In genomic region chr2:126661001-126661400, GRCh38 we compare ENCODE assay signal across 15 cellular contexts. TPM values are rescaled to one million over a fixed set of nuclear protein-coding genes. Genes with fewer than 3 reads are reported as not detected.
DNase-seq lines count a peak whose midpoint lies in the region; ATAC-seq and TF ChIP-seq lines count a peak whose summit lies in the region.
"Had no signal": no experiment of that assay in that cellular context is flagged by ENCODE, and none has a peak within 500 bp of the region (broad histone marks: within the 10 kb centered on the region; RNA-seq: fewer than 3 reads in every experiment).

No MANE protein-coding gene starts in this region.

- TF ChIP-seq POLR2A in spleen (IDR thresholded peaks at IDR 0.05) = no peak
- no peak for TF ChIP-seq POLR2A in Peyer's patch (IDR thresholded peaks at IDR 0.05)

- no peak for TF ChIP-seq CTCF in Loucy (conservative IDR thresholded peaks at IDR 0.05; ENCODE audit: low read length)
- no peak for TF ChIP-seq CTCF in spleen (IDR thresholded peaks at IDR 0.05 in 8 of 11, conservative IDR thresholded peaks at IDR 0.05 in 3 of 11)
- TF ChIP-seq CTCF in Peyer's patch (IDR thresholded peaks at IDR 0.05) = no peak

- no peak overlapping the region for H2AFZ ChIP-seq in Loucy (ENCODE audit: low read length)

- H3K27ac Mint-ChIP-seq in effector memory CD8-positive, alpha-beta T cell = peak overlapping the region; percentile 95 to 97

- H3K9ac ChIP-seq in Loucy (ENCODE audit: low read depth, low read length, poor library complexity, severe bottlenecking) = peak overlapping the region; percentile 92

- peaks cover 94% of the 10 kb centered on the region for H3K79me2 ChIP-seq in Loucy (ENCODE audit: insufficient read depth, low read length)

- H3K4me3 Mint-ChIP-seq in activated T-cell treated with anti-CD3 and anti-CD28 coated beads, Interleukin-2, amount 50 U/mL, for 4 hours = peak overlapping the region; percentile 28
- peak overlapping the region; percentile 76 to 98 for H3K4me3 Mint-ChIP-seq in effector memory CD8-positive, alpha-beta T cell

- peak overlapping the region; percentile 89 for H3K4me2 ChIP-seq in Loucy (ENCODE audit: low read depth, low read length, poor library complexity, severe bottlenecking)

- ATAC-seq in activated T-cell treated with anti-CD3 and anti-CD28 coated beads, Interleukin-2, amount 50 U/mL, for 4 hours = no peak
- no peak for ATAC-seq in effector memory CD8-positive, alpha-beta T cell (replicated peaks)
- ATAC-seq in HG03571 (IDR thresholded peaks at IDR 0.05; ENCODE audit: unreplicated experiment) = no peak
- no peak for ATAC-seq in GM18511 (IDR thresholded peaks at IDR 0.05; ENCODE audit: unreplicated experiment)

- H3K4me3 ChIP-seq in Loucy (ENCODE audit: low read length, poor library complexity, severe bottlenecking) (peak overlapping the region; percentile 14), spleen (no peak overlapping the region), Peyer's patch (no peak overlapping the region)
- H3K4me3 ChIP-seq: tibial artery had no signal

- peaks cover 51% of the 10 kb centered on the region for H4K20me1 ChIP-seq in Loucy (ENCODE audit: insufficient read depth, low read length, poor library complexity, severe bottlenecking)

- H3K36me3 ChIP-seq in Loucy (ENCODE audit: insufficient read depth, low read length) = no peaks in the 10 kb centered on the region
- H3K36me3 ChIP-seq in spleen = peaks cover 0 to 19% (median 6%) of the 10 kb centered on the region in 6 donors
- H3K36me3 ChIP-seq in Peyer's patch = no peaks in the 10 kb centered on the region

- H3K4me1 Mint-ChIP-seq in activated T-cell treated with anti-CD3 and anti-CD28 coated beads, Interleukin-2, amount 50 U/mL, for 4 hours (ENCODE audit: low read depth) = peaks cover 85% of the 10 kb centered on the region
- peaks cover 80 to 86% of the 10 kb centered on the region in 2 donors for H3K4me1 Mint-ChIP-seq in effector memory CD8-positive, alpha-beta T cell (ENCODE audit: low read depth in 2 of 2)

- H3K36me3 Mint-ChIP-seq in activated T-cell treated with anti-CD3 and anti-CD28 coated beads, Interleukin-2, amount 50 U/mL, for 4 hours (ENCODE audit: insufficient read depth) = peaks cover 14% of the 10 kb centered on the region
- peaks cover 59% of the 10 kb centered on the region for H3K36me3 Mint-ChIP-seq in effector memory CD8-positive, alpha-beta T cell (ENCODE audit: insufficient read depth)

- H3F3A ChIP-seq in Loucy (ENCODE audit: low read depth) = peaks cover 8% of the 10 kb centered on the region; the same call in 1 of the 2 replicates

- H3K27me3 Mint-ChIP-seq in activated T-cell treated with anti-CD3 and anti-CD28 coated beads, Interleukin-2, amount 50 U/mL, for 4 hours (ENCODE audit: low read depth) = no peaks in the 10 kb centered on the region
- H3K27me3 Mint-ChIP-seq in effector memory CD8-positive, alpha-beta T cell = no peaks in the 10 kb centered on the region

- H3K4me1 ChIP-seq in Loucy (ENCODE audit: insufficient read depth, low read length, poor library complexity, severe bottlenecking) = peaks cover 70% of the 10 kb centered on the region
- H3K4me1 ChIP-seq in spleen = peaks cover 70 to 98% (median 94%) of the 10 kb centered on the region in 6 donors
- peaks cover 0 to 38% (median 16%) of the 10 kb centered on the region in 4 donors for H3K4me1 ChIP-seq in Peyer's patch

- H3K27ac ChIP-seq in spleen (peak overlapping the region; percentile 36 to 97 (median 94)), Peyer's patch (peak overlapping the region in 2 of 4 donors; percentile 23 to 62)

- 58 to 80% (median 69%) methylated on average over 6 of the region's 6 CpGs for WGBS in spleen, 5 donors

- intact Hi-C loops in spleen (cut with DNase I; ENCODE audit: low total_unique reads) = no loop called here

- H3K27me3 ChIP-seq in Loucy (ENCODE audit: insufficient read depth, low read length, poor library complexity, severe bottlenecking) = no peaks in the 10 kb centered on the region
- no peaks in the 10 kb centered on the region for H3K27me3 ChIP-seq in spleen (replicated peaks in 1 of 7)
- no peaks in the 10 kb centered on the region for H3K27me3 ChIP-seq in Peyer's patch
- H3K27me3 ChIP-seq: tibial artery had no signal

- H3K9me2 ChIP-seq in Loucy (replicated peaks; ENCODE audit: low read depth, low read length) = no peaks in the 10 kb centered on the region

- no peaks in the 10 kb centered on the region for H3K9me3 ChIP-seq in Loucy (ENCODE audit: insufficient read depth, low read depth, low read length)
- no peaks in the 10 kb centered on the region for H3K9me3 ChIP-seq in spleen
- H3K9me3 ChIP-seq in Peyer's patch = no peaks in the 10 kb centered on the region
- H3K9me3 ChIP-seq: tibial artery had no signal

- H3K9me3 Mint-ChIP-seq in activated T-cell treated with anti-CD3 and anti-CD28 coated beads, Interleukin-2, amount 50 U/mL, for 4 hours = no peaks in the 10 kb centered on the region
- no peaks in the 10 kb centered on the region for H3K9me3 Mint-ChIP-seq in effector memory CD8-positive, alpha-beta T cell

- DNase-seq in activated T-cell treated with anti-CD3 and anti-CD28 coated beads, Interleukin-2, amount 50 U/mL, for 4 hours = no peak
- DNase-seq in activated T-cell treated with anti-CD3 and anti-CD28 coated beads, Interleukin-2, amount 50 U/mL, for 1 hour = no peak
- no peak for DNase-seq in effector memory CD8-positive, alpha-beta T cell
- peak; percentile 82 for DNase-seq in spleen
- DNase-seq in Peyer's patch = no peak
- DNase-seq: activated CD8-positive, alpha-beta memory T cell treated with anti-CD3 and anti-CD28 coated beads for 24 hours; DMS153; NCI-H2029 treated with DMSO at 0.1 percent for 48 hours; NCI-H69; RPMI8226; T1000; tibial artery had no signal

RNA-seq across cellular contexts. Expression of gene GYPC, which starts 5.0 kb away (rescaled TPM):
- 10 to 100 TPM; 85.2 to 98.3 (median 93.4) TPM for total RNA-seq in activated T-cell treated with anti-CD3 and anti-CD28 coated beads, Interleukin-2, amount 50 U/mL, for 4 hours
- total RNA-seq in spleen (100 to 1,000 TPM in 5 of 7 donors, 10 to 100 TPM in 2; 86.6 to 193 (median 138) TPM), Peyer's patch (10 to 100 TPM; 17.4 to 78.4 (median 19.7) TPM)
- 100 to 1,000 TPM; 187 to 202 (median 201) TPM for polyA plus RNA-seq in spleen
